In genomic region chr1:41373373-41373772, GRCh38 we compare ENCODE assay signal across 1 cellular context.
TF ChIP-seq lines count a peak whose summit lies in the region.

No MANE protein-coding gene starts in this region.

TF ChIP-seq in H1, 55 proteins besides CTCF, POLR2A, EP300 and RAD21 (continued from another document):
- TF ChIP-seq JUND (IDR thresholded peaks at IDR 0.05; ENCODE audit: low read length), result no peak
- no peak for TF ChIP-seq RNF2 (IDR thresholded peaks at IDR 0.05; ENCODE audit: borderline replicate concordance, low read depth, low read length, missing control alignments, poor library complexity, severe bottlenecking)
- no peak for TF ChIP-seq SP2 (IDR thresholded peaks at IDR 0.05; ENCODE audit: low read length)
- TF ChIP-seq CHD1 (IDR thresholded peaks at IDR 0.05; ENCODE audit: low read depth, low read length), result no peak
- no peak for TF ChIP-seq KDM1A (IDR thresholded peaks at IDR 0.05; ENCODE audit: borderline replicate concordance, low read length)
- no peak for TF ChIP-seq CBX8 (IDR thresholded peaks at IDR 0.05; ENCODE audit: borderline replicate concordance, low read depth, low read length)
TF ChIP-seq in H1: peak in this region for 0.
